Comparison of ENCODE assay signal across 21 cellular contexts in the genomic region with DNA sequence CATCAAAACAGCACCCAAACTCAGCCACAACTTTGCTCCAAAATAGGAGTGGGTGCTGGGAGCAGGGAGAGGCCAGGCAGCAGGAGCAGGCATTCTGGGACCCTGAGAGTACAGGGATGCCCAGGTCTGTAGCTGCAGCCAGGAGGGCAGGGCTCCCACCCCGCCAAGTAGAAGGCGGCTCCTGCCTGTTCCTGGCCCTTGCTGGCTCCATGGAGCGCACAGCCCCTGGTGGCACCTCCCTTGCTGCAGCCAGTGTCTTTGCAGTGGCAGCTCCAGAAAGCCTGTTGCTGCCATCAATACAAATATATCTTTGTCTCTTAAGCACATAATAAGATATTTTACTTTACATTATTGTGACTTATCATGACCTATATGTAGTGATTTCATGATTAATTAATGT.
"Had no signal": no experiment of that assay in that cellular context is flagged by ENCODE, and none has a peak within 500 bp of the region (broad histone marks: within the 10 kb centered on the region; RNA-seq: fewer than 3 reads in every experiment).

No MANE protein-coding gene starts in this region.

- H3K36me3 Mint-ChIP-seq: activated naive CD8-positive, alpha-beta T cell treated with anti-CD3 and anti-CD28 coated beads, Interleukin-2, amount 10 ng/mL, durations not matched to agents 7 days and 5 days; immature natural killer cell; naive thymus-derived CD4-positive, alpha-beta T cell; T-cell had no signal

- H3K4me1 Mint-ChIP-seq: activated naive CD8-positive, alpha-beta T cell treated with anti-CD3 and anti-CD28 coated beads, Interleukin-2, amount 10 ng/mL, durations not matched to agents 7 days and 5 days; immature natural killer cell; naive thymus-derived CD4-positive, alpha-beta T cell; T-cell had no signal

- H3K36me3 ChIP-seq: right atrium auricular region, tibial nerve had no signal

- H3K9me3 ChIP-seq: right atrium auricular region, tibial nerve had no signal

- H3K4me1 ChIP-seq: right atrium auricular region, tibial nerve had no signal

- H3K27ac Mint-ChIP-seq: activated naive CD8-positive, alpha-beta T cell treated with anti-CD3 and anti-CD28 coated beads, Interleukin-2, amount 10 ng/mL, durations not matched to agents 7 days and 5 days; effector memory CD8-positive, alpha-beta T cell; immature natural killer cell; naive thymus-derived CD4-positive, alpha-beta T cell; T-cell had no signal

- H3K4me3 ChIP-seq: right atrium auricular region, tibial nerve had no signal

- H3K27ac ChIP-seq: right atrium auricular region, tibial nerve had no signal

- H3K4me3 Mint-ChIP-seq: activated naive CD8-positive, alpha-beta T cell treated with anti-CD3 and anti-CD28 coated beads, Interleukin-2, amount 10 ng/mL, durations not matched to agents 7 days and 5 days; effector memory CD8-positive, alpha-beta T cell; immature natural killer cell; naive thymus-derived CD4-positive, alpha-beta T cell; T-cell had no signal

- ATAC-seq: effector memory CD8-positive, alpha-beta T cell; esophagus mucosa; naive thymus-derived CD4-positive, alpha-beta T cell; T-cell had no signal

- H3K27me3 Mint-ChIP-seq: activated naive CD8-positive, alpha-beta T cell treated with anti-CD3 and anti-CD28 coated beads, Interleukin-2, amount 10 ng/mL, durations not matched to agents 7 days and 5 days; effector memory CD8-positive, alpha-beta T cell; naive thymus-derived CD4-positive, alpha-beta T cell; T-cell had no signal

- H3K27me3 ChIP-seq: right atrium auricular region, tibial nerve had no signal

- DNase-seq: activated CD4-positive, alpha-beta T cell treated with anti-CD3 and anti-CD28 coated beads for 4 hours; activated CD4-positive, alpha-beta T cell treated with anti-CD3 and anti-CD28 coated beads, Interleukin-2, amount 50 U/mL, for 4 hours; activated effector memory CD4-positive, alpha-beta T cell treated with Interleukin-2 at 50 U/mL for 16 hours; activated naive CD4-positive, alpha-beta T cell treated with Interleukin-2 at 50 U/mL for 16 hours; activated naive CD8-positive, alpha-beta T cell treated with anti-CD3 and anti-CD28 coated beads, Interleukin-2, amount 10 ng/mL, durations not matched to agents 7 days and 5 days; activated T-cell treated with anti-CD3 and anti-CD28 coated beads for 4 hours; caudate nucleus; cortex of kidney; effector memory CD8-positive, alpha-beta T cell; foreskin fibroblast; head of caudate nucleus; hippocampal formation; immature natural killer cell; midbrain; naive thymus-derived CD4-positive, alpha-beta T cell; occipital lobe; stimulated activated naive CD4-positive, alpha-beta T cell; T-cell had no signal
